Comparison of ENCODE assay signal across 2 cellular contexts in genomic region chr3:66588340-66588847, GRCh38.
A peak's percentile ranks its signal among the peaks of the same experiment; 100 is the strongest.
TF ChIP-seq lines count a peak whose summit lies in the region.

No MANE protein-coding gene starts in this region.

TF ChIP-seq in IMR-90, 13 proteins besides CTCF, POLR2A, EP300 and RAD21:
- TF ChIP-seq BHLHE40 (IDR thresholded peaks at IDR 0.05; ENCODE audit: low read depth, low read length): peak; percentile 83
- peak; percentile 54; the same call in 1 of the 2 replicates for TF ChIP-seq USF2 (IDR thresholded peaks at IDR 0.05; ENCODE audit: low read depth, low read length)
- peak; percentile 92 for TF ChIP-seq CEBPB (IDR thresholded peaks at IDR 0.05; ENCODE audit: low read depth, low read length)
- TF ChIP-seq NFE2L2 (IDR thresholded peaks at IDR 0.05; ENCODE audit: low read depth, low read length): no peak
- no peak for TF ChIP-seq SMC3 (IDR thresholded peaks at IDR 0.05; ENCODE audit: low read depth, low read length)
- no peak for TF ChIP-seq MAZ (IDR thresholded peaks at IDR 0.05; ENCODE audit: borderline replicate concordance, low read depth, low read length)
- no peak for TF ChIP-seq MXI1 (IDR thresholded peaks at IDR 0.05; ENCODE audit: borderline replicate concordance, low read depth, low read length)
- TF ChIP-seq FOS (IDR thresholded peaks at IDR 0.05; ENCODE audit: low read depth, low read length): peak; percentile 46; the same call in 1 of the 2 replicates
- TF ChIP-seq MAFK (IDR thresholded peaks at IDR 0.05; ENCODE audit: low read depth, low read length): 0 out of 2 replicates have a peak, but pooled peaks have one; percentile 1
- TF ChIP-seq RCOR1 (IDR thresholded peaks at IDR 0.05; ENCODE audit: insufficient replicate concordance, low read length): no peak
- no peak for TF ChIP-seq ELK1 (IDR thresholded peaks at IDR 0.05; ENCODE audit: borderline replicate concordance, low read depth, low read length)
- no peak for TF ChIP-seq CHD1 (IDR thresholded peaks at IDR 0.05; ENCODE audit: low read depth, low read length)
- TF ChIP-seq RFX5 (IDR thresholded peaks at IDR 0.05; ENCODE audit: low read depth, low read length): no peak

TF ChIP-seq in endothelial cell of umbilical vein, 7 proteins besides CTCF, POLR2A, EP300 and RAD21:
- TF ChIP-seq POLR2AphosphoS5 (IDR thresholded peaks at IDR 0.05; ENCODE audit: insufficient read depth, low read depth, low read length) (no peak), GATA2 (IDR thresholded peaks at IDR 0.05; ENCODE audit: insufficient read depth, insufficient read length, low read depth, low read length) (peak; percentile 25)
